In the genomic region with DNA sequence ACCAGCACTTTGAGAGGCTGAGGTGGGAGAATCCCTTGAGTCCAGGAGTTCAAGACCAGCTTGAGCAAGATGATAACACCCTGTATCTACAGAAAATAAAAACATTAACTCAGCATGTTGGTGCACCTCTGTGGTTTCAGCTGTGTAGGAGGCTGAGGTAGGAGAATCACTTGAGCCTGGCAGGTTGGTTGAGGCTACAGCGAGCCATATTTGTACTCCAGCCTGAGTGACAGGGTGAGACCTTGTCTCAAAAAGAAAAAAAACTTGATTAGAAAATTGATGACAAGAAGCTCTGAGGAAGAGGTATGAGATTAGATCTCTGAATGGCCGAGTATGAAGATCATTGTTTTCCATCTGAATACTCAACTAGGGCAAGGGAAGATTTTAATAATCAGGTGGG, we compare ENCODE assay signal across 26 cellular contexts.
"Had no signal": no experiment of that assay in that cellular context is flagged by ENCODE, and none has a peak within 500 bp of the region (broad histone marks: within the 10 kb centered on the region; RNA-seq: fewer than 3 reads in every experiment).

No MANE protein-coding gene starts in this region.

- H3K27me3 ChIP-seq: adrenal gland, dorsolateral prefrontal cortex, heart left ventricle had no signal

- H3K9me3 Mint-ChIP-seq: activated CD4-positive, alpha-beta memory T cell treated with anti-CD3 and anti-CD28 coated beads for 36 hours; activated CD4-positive, alpha-beta T cell treated with anti-CD3 and anti-CD28 coated beads, Interleukin-2, amount 10 ng/mL, durations not matched to agents 24 days and 14 days; activated naive CD4-positive, alpha-beta T cell treated with anti-CD3 and anti-CD28 coated beads for 36 hours; activated naive CD4-positive, alpha-beta T cell treated with anti-CD3 and anti-CD28 coated beads, Interleukin-2, amount 50 U/mL, for 24 hours; activated naive CD8-positive, alpha-beta T cell treated with anti-CD3 and anti-CD28 coated beads for 36 hours; activated naive CD8-positive, alpha-beta T cell treated with anti-CD3 and anti-CD28 coated beads, Interleukin-2, amount 50 U/mL, for 24 hours; activated T-cell treated with anti-CD3 and anti-CD28 coated beads, Interleukin-2, amount 50 U/mL, for 4 hours; activated T-helper 2 cell treated with anti-CD3 and anti-CD28 coated beads, Interferon-gamma antibody, Interleukin-2, Interleukin-4, amounts not matched to agents 10 μg/mL and 5 μg/mL and 100 μg/mL, durations not matched to agents 14 hours and 24 hours and 36 hours; brain; central memory CD8-positive, alpha-beta T cell; dendritic cell treated with granulocyte-macrophage colony-stimulating factor and Interleukin-4, amounts not matched to agents 40 ng/mL and 50 ng/mL, for 4 days; endodermal cell had no signal

- H3K4me3 Mint-ChIP-seq: activated CD4-positive, alpha-beta memory T cell treated with anti-CD3 and anti-CD28 coated beads for 36 hours; activated CD4-positive, alpha-beta T cell treated with anti-CD3 and anti-CD28 coated beads for 36 hours; activated CD4-positive, alpha-beta T cell treated with anti-CD3 and anti-CD28 coated beads, Interleukin-2, amount 10 ng/mL, durations not matched to agents 24 days and 14 days; activated naive CD4-positive, alpha-beta T cell treated with anti-CD3 and anti-CD28 coated beads for 36 hours; activated naive CD4-positive, alpha-beta T cell treated with anti-CD3 and anti-CD28 coated beads, Interleukin-2, amount 50 U/mL, for 24 hours; activated naive CD8-positive, alpha-beta T cell treated with anti-CD3 and anti-CD28 coated beads for 36 hours; activated naive CD8-positive, alpha-beta T cell treated with anti-CD3 and anti-CD28 coated beads, Interleukin-2, amount 50 U/mL, for 24 hours; activated T-cell treated with anti-CD3 and anti-CD28 coated beads, Interleukin-2, amount 50 U/mL, for 4 hours; brain; central memory CD8-positive, alpha-beta T cell; dendritic cell treated with granulocyte-macrophage colony-stimulating factor and Interleukin-4, amounts not matched to agents 40 ng/mL and 50 ng/mL, for 4 days; endodermal cell had no signal

- H3K27ac Mint-ChIP-seq: activated CD4-positive, alpha-beta memory T cell treated with anti-CD3 and anti-CD28 coated beads for 36 hours; activated CD4-positive, alpha-beta T cell treated with anti-CD3 and anti-CD28 coated beads for 36 hours; activated CD4-positive, alpha-beta T cell treated with anti-CD3 and anti-CD28 coated beads, Interleukin-2, amount 10 ng/mL, durations not matched to agents 24 days and 14 days; activated naive CD4-positive, alpha-beta T cell treated with anti-CD3 and anti-CD28 coated beads for 36 hours; activated naive CD4-positive, alpha-beta T cell treated with anti-CD3 and anti-CD28 coated beads, Interleukin-2, amount 50 U/mL, for 24 hours; activated naive CD8-positive, alpha-beta T cell treated with anti-CD3 and anti-CD28 coated beads for 36 hours; activated naive CD8-positive, alpha-beta T cell treated with anti-CD3 and anti-CD28 coated beads, Interleukin-2, amount 50 U/mL, for 24 hours; activated T-helper 2 cell treated with anti-CD3 and anti-CD28 coated beads, Interferon-gamma antibody, Interleukin-2, Interleukin-4, amounts not matched to agents 10 μg/mL and 5 μg/mL and 100 μg/mL, durations not matched to agents 14 hours and 24 hours and 36 hours; brain; dendritic cell treated with granulocyte-macrophage colony-stimulating factor and Interleukin-4, amounts not matched to agents 40 ng/mL and 50 ng/mL, for 4 days; endodermal cell had no signal

- H3K27me3 Mint-ChIP-seq: activated CD4-positive, alpha-beta T cell treated with anti-CD3 and anti-CD28 coated beads for 36 hours; activated naive CD4-positive, alpha-beta T cell treated with anti-CD3 and anti-CD28 coated beads, Interleukin-2, amount 50 U/mL, for 24 hours; activated naive CD8-positive, alpha-beta T cell treated with anti-CD3 and anti-CD28 coated beads for 36 hours; activated naive CD8-positive, alpha-beta T cell treated with anti-CD3 and anti-CD28 coated beads, Interleukin-2, amount 50 U/mL, for 24 hours; brain had no signal

- ATAC-seq: activated T-cell treated with anti-CD3 and anti-CD28 coated beads, Interleukin-2, amount 50 U/mL, for 4 hours had no signal

- H3K4me3 ChIP-seq: adrenal gland, coronary artery, dorsolateral prefrontal cortex, heart left ventricle had no signal

- H3K27ac ChIP-seq: adrenal gland, coronary artery, dorsolateral prefrontal cortex, heart left ventricle had no signal

- DNase-seq: activated CD4-positive, alpha-beta memory T cell treated with anti-CD3 and anti-CD28 coated beads for 36 hours; activated CD4-positive, alpha-beta T cell treated with anti-CD3 and anti-CD28 coated beads for 36 hours; activated CD4-positive, alpha-beta T cell treated with anti-CD3 and anti-CD28 coated beads, Interleukin-2, amount 10 ng/mL, durations not matched to agents 24 days and 14 days; activated CD4-positive, CD25-positive, alpha-beta regulatory T cell; activated CD4-positive, CD25-positive, alpha-beta regulatory T cell treated with anti-CD3 and anti-CD28 coated beads, Interleukin-2, amount 50 U/mL, for 72 hours; activated CD8-positive, alpha-beta memory T cell treated with anti-CD3 and anti-CD28 coated beads for 24 hours; activated effector memory CD4-positive, alpha-beta T cell treated with anti-CD3 and anti-CD28 coated beads, Interleukin-2, amount 50 U/mL, for 16 hours; activated naive CD4-positive, alpha-beta T cell treated with anti-CD3 and anti-CD28 coated beads for 36 hours; activated naive CD8-positive, alpha-beta T cell treated with anti-CD3 and anti-CD28 coated beads for 36 hours; activated naive CD8-positive, alpha-beta T cell treated with anti-CD3 and anti-CD28 coated beads, Interleukin-2, amount 50 U/mL, for 24 hours; activated T-cell treated with anti-CD3 and anti-CD28 coated beads, Interleukin-2, amount 50 U/mL, for 4 hours; adrenal gland; amygdala; aorta; effector memory CD4-positive, alpha-beta T cell; foreskin fibroblast; glutamatergic neuron; heart left ventricle had no signal

- H3K9me3 ChIP-seq: adrenal gland, heart left ventricle had no signal

- H3K36me3 Mint-ChIP-seq: activated CD4-positive, alpha-beta memory T cell treated with anti-CD3 and anti-CD28 coated beads for 36 hours; activated naive CD4-positive, alpha-beta T cell treated with anti-CD3 and anti-CD28 coated beads, Interleukin-2, amount 50 U/mL, for 24 hours; activated naive CD8-positive, alpha-beta T cell treated with anti-CD3 and anti-CD28 coated beads for 36 hours; brain had no signal
